In the genomic region with DNA sequence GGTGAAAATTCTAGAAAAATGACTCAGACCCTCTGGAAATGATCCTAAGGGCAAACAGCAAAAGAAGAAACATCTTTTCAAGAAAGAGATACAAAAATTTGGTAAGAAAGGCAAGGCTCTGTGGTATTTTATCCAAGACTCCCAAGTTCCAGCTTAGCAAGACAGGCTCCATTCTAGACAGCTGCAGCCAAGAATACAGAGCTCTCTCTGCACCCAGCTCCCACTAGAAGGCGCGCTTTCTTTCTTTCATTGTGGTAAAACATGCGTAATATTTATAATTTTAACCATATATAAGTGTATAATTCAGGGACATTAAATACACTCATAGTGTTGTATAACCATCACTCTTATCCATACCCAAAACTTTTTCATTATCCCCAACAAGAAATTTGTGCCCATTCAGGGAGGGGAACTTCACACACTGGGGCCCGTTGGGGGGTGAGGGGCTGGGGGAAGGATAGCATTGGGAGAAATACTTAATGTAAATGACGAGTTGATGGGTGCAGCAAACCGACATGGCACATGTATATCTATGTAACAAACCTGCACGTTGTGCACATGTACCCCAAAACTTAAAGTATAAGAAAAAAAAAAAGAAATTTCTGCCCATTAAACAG, we compare ENCODE assay signal across 15 cellular contexts. TPM values are rescaled to one million over a fixed set of nuclear protein-coding genes. Genes with fewer than 3 reads are reported as not detected.
DNase-seq lines count a peak whose midpoint lies in the region; ATAC-seq and TF ChIP-seq lines count a peak whose summit lies in the region.
"Had no signal": no experiment of that assay in that cellular context is flagged by ENCODE, and none has a peak within 500 bp of the region (broad histone marks: within the 10 kb centered on the region; RNA-seq: fewer than 3 reads in every experiment).

No MANE protein-coding gene starts in this region.

- H3K4ac ChIP-seq in IMR-90 (ENCODE audit: low read depth, low read length) = no peak overlapping the region

- intact Hi-C loops in IMR-90 (cut with micrococcal nuclease) = no loop called here

- H3K4me3 Mint-ChIP-seq in activated naive CD8-positive, alpha-beta T cell treated with anti-CD3 and anti-CD28 coated beads for 36 hours = no peak overlapping the region
- H3K4me3 Mint-ChIP-seq: activated CD4-positive, alpha-beta T cell treated with anti-CD3 and anti-CD28 coated beads for 36 hours had no signal

- no peak overlapping the region for H3K27ac Mint-ChIP-seq in activated naive CD8-positive, alpha-beta T cell treated with anti-CD3 and anti-CD28 coated beads for 36 hours
- H3K27ac Mint-ChIP-seq: activated CD4-positive, alpha-beta T cell treated with anti-CD3 and anti-CD28 coated beads for 36 hours had no signal

- H3K4me1 ChIP-seq in IMR-90 (ENCODE audit: control insufficient read depth, insufficient read depth, low read length) = no peaks in the 10 kb centered on the region

- no peak overlapping the region for H3K4me2 ChIP-seq in IMR-90 (ENCODE audit: low read depth, low read length)
- no peak overlapping the region for H3K4me2 ChIP-seq in SU-DHL-6 (ENCODE audit: low read depth, low read length, poor library complexity, severe bottlenecking)

- CTCF ChIA-PET in IMR-90 (lab: Yijun Ruan, JAX) = interaction anchor here (0.6 kb wide), 1 partner anchor 12 kb away, joined by 3 read pairs; no protein-coding TSS in a partner anchor

- ATAC-seq in IMR-90 (ENCODE audit: low read depth) (no peak), GM18909 (IDR thresholded peaks at IDR 0.05; ENCODE audit: poor library complexity, unreplicated experiment) (no peak)
- ATAC-seq: activated CD4-positive, alpha-beta T cell treated with anti-CD3 and anti-CD28 coated beads for 36 hours; mucosa of descending colon had no signal

- H4K5ac ChIP-seq in IMR-90 (ENCODE audit: low read depth, low read length) = no peak overlapping the region

- no peaks in the 10 kb centered on the region for H3K36me3 Mint-ChIP-seq in activated naive CD8-positive, alpha-beta T cell treated with anti-CD3 and anti-CD28 coated beads for 36 hours

- TF ChIP-seq POLR2A in IMR-90 (IDR thresholded peaks at IDR 0.05; ENCODE audit: low read depth, low read length) = no peak

- no peaks in the 10 kb centered on the region for H3F3A ChIP-seq in SU-DHL-6 (ENCODE audit: insufficient read depth)

- H3K9ac ChIP-seq in IMR-90 (ENCODE audit: low read depth, low read length) (no peak overlapping the region), SU-DHL-6 (ENCODE audit: low read length) (no peak overlapping the region)

- no peak overlapping the region for H3K23ac ChIP-seq in IMR-90 (ENCODE audit: low read depth, low read length)

- H3K9me3 ChIP-seq in IMR-90 (ENCODE audit: control insufficient read depth, insufficient read depth, low read length) (no peaks in the 10 kb centered on the region), SU-DHL-6 (ENCODE audit: insufficient read depth, low read length) (no peaks in the 10 kb centered on the region)
- H3K9me3 ChIP-seq: MG63, mucosa of descending colon had no signal

- no peak for TF ChIP-seq RAD21 in IMR-90 (IDR thresholded peaks at IDR 0.05; ENCODE audit: low read length)

- no peak overlapping the region for H4K8ac ChIP-seq in IMR-90 (ENCODE audit: low read depth in 2 of 2, low read length in 2 of 2)

- dilution Hi-C loops in IMR-90 (cut with HindIII; ENCODE audit: low sequenced_read_pairs, unreplicated experiment) = no loop called here

- H4K91ac ChIP-seq in IMR-90 (ENCODE audit: insufficient read depth, low read depth, low read length) = no peak overlapping the region

- in situ Hi-C loops in IMR-90 (cut with MboI; ENCODE audit: low sequenced_read_pairs) = no loop called here

- TF ChIP-seq CTCF in IMR-90 (conservative IDR thresholded peaks at IDR 0.05; ENCODE audit: low read depth, low read length) (0 out of 2 replicates have a peak, but pooled peaks have one; percentile 26), SU-DHL-6 (IDR thresholded peaks at IDR 0.05; ENCODE audit: insufficient read depth, low read length, poor library complexity, severe bottlenecking) (peak; percentile 16), foreskin fibroblast (IDR thresholded peaks at IDR 0.05; ENCODE audit: low read depth, low read length) (peak; percentile 32)

- no peak overlapping the region for H2AFZ ChIP-seq in IMR-90 (replicated peaks; ENCODE audit: low read length, poor library complexity)
- H2AFZ ChIP-seq in SU-DHL-6 (ENCODE audit: low read depth, low read length, severe bottlenecking) = no peak overlapping the region

- no peaks in the 10 kb centered on the region for H4K20me1 ChIP-seq in IMR-90 (ENCODE audit: insufficient read depth, low read length)
- no peaks in the 10 kb centered on the region for H4K20me1 ChIP-seq in SU-DHL-6 (ENCODE audit: low read depth, low read length)

- no peak overlapping the region for H3K4me3 ChIP-seq in IMR-90 (ENCODE audit: insufficient read depth, low read depth, low read length)
- H3K4me3 ChIP-seq in SU-DHL-6 (ENCODE audit: insufficient read depth, low read length, poor library complexity, severe bottlenecking) = no peak overlapping the region
- no peak overlapping the region for H3K4me3 ChIP-seq in foreskin fibroblast (ENCODE audit: low read depth in 1 of 2, low read length in 2 of 2)
- H3K4me3 ChIP-seq: MG63, mucosa of descending colon had no signal

- H2BK15ac ChIP-seq in IMR-90 (ENCODE audit: low read depth, low read length) = no peak overlapping the region

- WGBS in IMR-90 (ENCODE audit: extremely low coverage in 2 of 2, insufficient read length in 1 of 2), 2 experiments = no CpG with 5 or more reads among the region's 7 CpGs

- H3K36me3 ChIP-seq in IMR-90 (ENCODE audit: control insufficient read depth, insufficient read depth, low read length) = no peaks in the 10 kb centered on the region
- no peaks in the 10 kb centered on the region for H3K36me3 ChIP-seq in SU-DHL-6 (ENCODE audit: low read length)
- H3K36me3 ChIP-seq: MG63 had no signal

- peaks cover 16% of the 10 kb centered on the region for H3K27me3 Mint-ChIP-seq in activated naive CD8-positive, alpha-beta T cell treated with anti-CD3 and anti-CD28 coated beads for 36 hours

- no peaks in the 10 kb centered on the region for H3K79me2 ChIP-seq in SU-DHL-6 (ENCODE audit: insufficient read depth, low read length)

- DNase-seq in COLO829 (ENCODE audit: low spot score) = peak; percentile 8
- DNase-seq in IMR-90 = no peak
- DNase-seq in foreskin fibroblast = peak; percentile 6 to 32
- no peak for DNase-seq in SW480 (ENCODE audit: low spot score)
- DNase-seq in glomerular visceral epithelial cell (ENCODE audit: extremely low spot score) = no peak
- no peak for DNase-seq in activated naive CD8-positive, alpha-beta T cell treated with anti-CD3 and anti-CD28 coated beads for 36 hours
- DNase-seq: activated CD4-positive, alpha-beta T cell treated with anti-CD3 and anti-CD28 coated beads for 36 hours; cerebellar nuclear complex; MG63; mucosa of descending colon; NCI-H510A treated with DMSO at 0.1 percent for 48 hours; SHP77 treated with DMSO at 0.1 percent for 48 hours; substantia nigra had no signal

- peaks cover 5% of the 10 kb centered on the region for H3K4me1 Mint-ChIP-seq in activated naive CD8-positive, alpha-beta T cell treated with anti-CD3 and anti-CD28 coated beads for 36 hours

- no peak overlapping the region for H2BK5ac ChIP-seq in IMR-90 (ENCODE audit: low read depth, low read length, poor library complexity, severe bottlenecking)

- H3K79me1 ChIP-seq in IMR-90 (ENCODE audit: low read depth in 1 of 2, low read length in 2 of 2) = no peaks in the 10 kb centered on the region

- no peak overlapping the region for H3K56ac ChIP-seq in IMR-90 (ENCODE audit: extremely low read depth, insufficient read depth, low read length)

- H3K27ac ChIP-seq in IMR-90 (ENCODE audit: insufficient read depth, low read length) = no peak overlapping the region
- H3K27ac ChIP-seq in SU-DHL-6 (ENCODE audit: low read depth, low read length) = no peak overlapping the region

- no peak overlapping the region for H2BK120ac ChIP-seq in IMR-90 (ENCODE audit: low read depth, low read length)

- no peaks in the 10 kb centered on the region for H3K9me2 ChIP-seq in SU-DHL-6 (replicated peaks; ENCODE audit: insufficient read depth, low read length)

- H3K14ac ChIP-seq in IMR-90 (replicated peaks; ENCODE audit: low read depth, low read length) = no peak overlapping the region

- no peaks in the 10 kb centered on the region for H3K9me3 Mint-ChIP-seq in activated naive CD8-positive, alpha-beta T cell treated with anti-CD3 and anti-CD28 coated beads for 36 hours

- POLR2A ChIA-PET in IMR-90 (lab: Charles Lee; ENCODE audit: unreplicated experiment) = no interaction called here

- H3K9me1 ChIP-seq in IMR-90 (ENCODE audit: insufficient read depth, low read length) = no peaks in the 10 kb centered on the region

- no peak overlapping the region for H2BK20ac ChIP-seq in IMR-90 (ENCODE audit: low read depth, low read length)

- no peak overlapping the region for H2AK5ac ChIP-seq in IMR-90 (ENCODE audit: low read depth, low read length)

- H3K18ac ChIP-seq in IMR-90 (ENCODE audit: low read depth, low read length) = no peak overlapping the region

- H2AK9ac ChIP-seq in IMR-90 (replicated peaks; ENCODE audit: low read depth, low read length, poor library complexity) = no peak overlapping the region

- H3K27me3 ChIP-seq in IMR-90 (ENCODE audit: control insufficient read depth, insufficient read depth, low read length) = peaks cover 3% of the 10 kb centered on the region
- no peaks in the 10 kb centered on the region for H3K27me3 ChIP-seq in SU-DHL-6 (ENCODE audit: low read length)

- no TSS peak for BruUV-seq in IMR-90 (replicated peaks; lab: Mats Ljungman, UMichigan)

TF ChIP-seq in IMR-90, 13 proteins besides CTCF, POLR2A, EP300 and RAD21 (continues in another document):
- TF ChIP-seq RFX5 (IDR thresholded peaks at IDR 0.05; ENCODE audit: low read depth, low read length) (no peak), MAZ (IDR thresholded peaks at IDR 0.05; ENCODE audit: borderline replicate concordance, low read depth, low read length) (no peak), RCOR1 (IDR thresholded peaks at IDR 0.05; ENCODE audit: insufficient replicate concordance, low read length) (no peak), SMC3 (IDR thresholded peaks at IDR 0.05; ENCODE audit: low read depth, low read length) (peak; percentile 14; the same call in 1 of the 2 replicates)

RNA-seq across cellular contexts. Expression of gene HFM1, which starts 2.2 kb away (rescaled TPM):
- 0.18 and 0.83 TPM in 2 replicates for total RNA-seq in IMR-90 (2012; rRNA removed)
- 0.13 and 0.15 TPM in 2 replicates for polyA plus RNA-seq in IMR-90 (2012; rRNA removed)
- not detected in 2 replicates for polyA plus RNA-seq in IMR-90 (2012; cell fraction: cytosol; rRNA removed)
- 0.42 TPM in 1 of 2 replicates, not detected in the other for polyA plus RNA-seq in IMR-90 (2012; cell fraction: nucleus; rRNA removed; ENCODE audit: low replicate concordance)
- total RNA-seq in activated naive CD8-positive, alpha-beta T cell treated with anti-CD3 and anti-CD28 coated beads for 36 hours = under 1 TPM in 1 of 2 experiments, not detected in 1; 0.10 TPM
- total RNA-seq: activated CD4-positive, alpha-beta T cell treated with anti-CD3 and anti-CD28 coated beads for 36 hours had no signal

Comparison
In these comparisons a context has a peak if more than half of its experiments do, and no peak if none do; other contexts are left out.
1. DNase-seq: peak in COLO829 (single experiment) and foreskin fibroblast (2 of 2); none in IMR-90 (single experiment), SW480 (single experiment), glomerular visceral epithelial cell (single experiment) and activated naive CD8-positive, alpha-beta T cell treated with anti-CD3 and anti-CD28 coated beads for 36 hours (single experiment).
2. Peak in every context shown above with its lines, with median percentiles within 50 percentile points of each other: CTCF ChIP-seq.